In genomic region chr10:112241651-112242341, GRCh38 we compare ENCODE assay signal across 34 cellular contexts. TPM values are rescaled to one million over a fixed set of nuclear protein-coding genes. Genes with fewer than 3 reads are reported as not detected.
"Had no signal": no experiment of that assay in that cellular context is flagged by ENCODE, and none has a peak within 500 bp of the region (broad histone marks: within the 10 kb centered on the region; RNA-seq: fewer than 3 reads in every experiment).

No MANE protein-coding gene starts in this region.

- H3K4me1 ChIP-seq: ascending aorta, breast epithelium had no signal

- H3K27ac ChIP-seq: ascending aorta, brain microvascular endothelial cell, breast epithelium, VCaP had no signal

- H3K9me3 ChIP-seq: ascending aorta had no signal

- H3K4me3 ChIP-seq: ascending aorta, breast epithelium had no signal

- H3K36me3 ChIP-seq: ascending aorta, brain microvascular endothelial cell, breast epithelium had no signal

- H3K27me3 ChIP-seq: ascending aorta, brain microvascular endothelial cell, breast epithelium had no signal

- ATAC-seq: activated CD8-positive, alpha-beta T cell treated with anti-CD3 and anti-CD28 coated beads for 36 hours; activated naive CD8-positive, alpha-beta T cell treated with anti-CD3 and anti-CD28 coated beads, Interleukin-2, amount 50 U/mL, for 24 hours; activated T-cell treated with anti-CD3 and anti-CD28 coated beads, Interleukin-2, amount 50 U/mL, for 4 hours; activated T-cell treated with anti-CD3 and anti-CD28 coated beads, Interleukin-2, amount 50 U/mL, for 72 hours; activated T-helper 17 cell treated with anti-CD3 and anti-CD28 coated beads, Interleukin-2, amount 50 U/mL, for 72 hours had no signal

- FAIRE-seq: TTC549 had no signal

- DNase-seq: activated B cell treated with CpG ODN at 0.5 μM for 24 hours; activated CD4-positive, alpha-beta memory T cell treated with anti-CD3 and anti-CD28 coated beads for 36 hours; activated CD4-positive, alpha-beta T cell treated with anti-CD3 and anti-CD28 coated beads for 4 hours; activated CD4-positive, alpha-beta T cell treated with anti-CD3 and anti-CD28 coated beads, Interleukin-2, amount 10 ng/mL, durations not matched to agents 24 days and 14 days; activated CD4-positive, alpha-beta T cell treated with anti-CD3 and anti-CD28 coated beads, Interleukin-2, amount 50 U/mL, for 1 hour; activated CD4-positive, alpha-beta T cell treated with anti-CD3 and anti-CD28 coated beads, Interleukin-2, amount 50 U/mL, for 4 hours; activated CD4-positive, CD25-positive, alpha-beta regulatory T cell treated with anti-CD3 and anti-CD28 coated beads, Interleukin-2, amount 50 U/mL, for 72 hours; activated CD8-positive, alpha-beta memory T cell treated with anti-CD3 and anti-CD28 coated beads, Interleukin-2, amount 50 U/mL, for 4 hours; activated CD8-positive, alpha-beta T cell treated with anti-CD3 and anti-CD28 coated beads for 36 hours; activated effector memory CD4-positive, alpha-beta T cell treated with anti-CD3 and anti-CD28 coated beads, Interleukin-2, amount 50 U/mL, for 16 hours; activated naive CD4-positive, alpha-beta T cell treated with anti-CD3 and anti-CD28 coated beads, Interleukin-2, amount 10 ng/mL, durations not matched to agents 7 days and 5 days; activated naive CD4-positive, alpha-beta T cell treated with Interleukin-2 at 50 U/mL for 16 hours; activated naive CD8-positive, alpha-beta T cell treated with anti-CD3 and anti-CD28 coated beads, Interleukin-2, amount 10 ng/mL, durations not matched to agents 7 days and 5 days; activated naive CD8-positive, alpha-beta T cell treated with anti-CD3 and anti-CD28 coated beads, Interleukin-2, amount 50 U/mL, for 24 hours; activated T-cell treated with anti-CD3 and anti-CD28 coated beads for 4 hours; activated T-cell treated with anti-CD3 and anti-CD28 coated beads, Interleukin-2, amount 50 U/mL, for 1 hour; activated T-cell treated with anti-CD3 and anti-CD28 coated beads, Interleukin-2, amount 50 U/mL, for 4 hours; activated T-cell treated with anti-CD3 and anti-CD28 coated beads, Interleukin-2, amount 50 U/mL, for 72 hours; amygdala; anterior cingulate cortex; brain microvascular endothelial cell; central memory CD4-positive, alpha-beta T cell; SW 1271; T-helper 1 cell; T-helper 2 cell; T-helper 9 cell had no signal

RNA-seq across cellular contexts. Expression of gene TECTB, which starts 41.4 kb away (rescaled TPM):
- total RNA-seq: activated B cell treated with CpG ODN at 0.5 μM for 24 hours; activated CD4-positive, alpha-beta memory T cell treated with anti-CD3 and anti-CD28 coated beads for 36 hours; activated CD4-positive, alpha-beta T cell treated with anti-CD3 and anti-CD28 coated beads, Interleukin-2, amount 10 ng/mL, durations not matched to agents 24 days and 14 days; activated CD8-positive, alpha-beta memory T cell treated with anti-CD3 and anti-CD28 coated beads for 36 hours; activated CD8-positive, alpha-beta T cell treated with anti-CD3 and anti-CD28 coated beads for 36 hours; activated naive CD8-positive, alpha-beta T cell treated with anti-CD3 and anti-CD28 coated beads, Interleukin-2, amount 10 ng/mL, durations not matched to agents 7 days and 5 days; activated T-cell treated with anti-CD3 and anti-CD28 coated beads, Interleukin-2, amount 50 U/mL, for 4 hours; activated T-cell treated with anti-CD3 and anti-CD28 coated beads, Interleukin-2, amount 50 U/mL, for 72 hours; activated T-helper 1 cell treated with anti-CD3 and anti-CD28 coated beads, Interleukin-12 subunit alpha, Interleukin-12 subunit beta, Interleukin-2, Interleukin-4 antibody, amounts not matched to agents 30 ng/mL and 10 ng/mL and 1 ng/mL, durations not matched to agents 14 hours and 24 hours and 36 hours; activated T-helper 17 cell treated with anti-CD3 and anti-CD28 coated beads, Interleukin-2, amount 50 U/mL, for 72 hours; ascending aorta; breast epithelium; cardiac septum had no signal
